Comparison of ENCODE assay signal across 1 cellular context in genomic region chr12:131102991-131103609, GRCh38.
TF ChIP-seq lines count a peak whose summit lies in the region.

No MANE protein-coding gene starts in this region.

TF ChIP-seq in SK-N-SH, 30 proteins besides CTCF, POLR2A, EP300 and RAD21 (continued from another document):
- TF ChIP-seq SMC3 (IDR thresholded peaks at IDR 0.05; ENCODE audit: low read depth, low read length), result no peak
- no peak for TF ChIP-seq ELF1 (IDR thresholded peaks at IDR 0.05)
- no peak for TF ChIP-seq USF2 (IDR thresholded peaks at IDR 0.05; ENCODE audit: borderline replicate concordance, low read depth, low read length)
- TF ChIP-seq CHD2 (IDR thresholded peaks at IDR 0.05; ENCODE audit: low read length, partially characterized antibody), result no peak
- TF ChIP-seq SIN3A (IDR thresholded peaks at IDR 0.05; ENCODE audit: borderline replicate concordance, low read depth, low read length), result no peak
- TF ChIP-seq NRF1 (IDR thresholded peaks at IDR 0.05; ENCODE audit: low read depth, low read length), result no peak
- no peak for TF ChIP-seq RCOR1 (IDR thresholded peaks at IDR 0.05; ENCODE audit: low read length)
- TF ChIP-seq NFIC (IDR thresholded peaks at IDR 0.05; ENCODE audit: borderline replicate concordance), result no peak
